In the genomic region with DNA sequence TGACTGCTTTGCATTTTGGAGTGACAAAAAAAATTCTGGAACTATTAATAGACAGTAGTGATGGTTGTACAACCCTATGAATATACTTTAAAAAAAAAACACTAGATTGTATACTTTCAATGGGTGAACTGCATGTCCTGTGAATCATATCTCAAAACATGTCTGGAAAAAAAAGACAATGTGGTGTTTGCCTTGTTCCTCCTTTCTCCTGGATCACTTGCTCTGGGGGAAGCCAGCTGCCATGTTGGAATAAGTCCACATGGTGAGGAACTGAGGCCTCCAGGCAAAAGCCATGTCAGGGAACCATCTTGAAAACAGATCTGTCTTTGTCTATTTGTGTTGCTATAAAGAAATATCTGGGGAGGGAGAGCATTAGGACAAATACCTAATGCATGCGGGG, we compare ENCODE assay signal across 28 cellular contexts.
"Had no signal": no experiment of that assay in that cellular context is flagged by ENCODE, and none has a peak within 500 bp of the region (broad histone marks: within the 10 kb centered on the region; RNA-seq: fewer than 3 reads in every experiment).

No MANE protein-coding gene starts in this region.

- DNase-seq: activated B cell treated with CpG ODN at 0.5 μM for 24 hours; activated CD4-positive, alpha-beta T cell treated with anti-CD3 and anti-CD28 coated beads for 48 hours; activated CD4-positive, alpha-beta T cell treated with anti-CD3 and anti-CD28 coated beads, Interleukin-2, amount 50 U/mL, for 1 hour; activated CD4-positive, alpha-beta T cell treated with anti-CD3 and anti-CD28 coated beads, Interleukin-2, amount 50 U/mL, for 48 hours; activated CD8-positive, alpha-beta memory T cell treated with anti-CD3 and anti-CD28 coated beads for 24 hours; activated CD8-positive, alpha-beta T cell treated with anti-CD3 and anti-CD28 coated beads for 36 hours; activated effector memory CD4-positive, alpha-beta T cell treated with Interleukin-2 at 50 U/mL for 16 hours; activated gamma-delta T cell treated with Interleukin-2 at 50 U/mL for 16 hours; activated naive CD4-positive, alpha-beta T cell treated with Interleukin-2 at 50 U/mL for 16 hours; activated naive CD8-positive, alpha-beta T cell treated with anti-CD3 and anti-CD28 coated beads for 36 hours; activated naive CD8-positive, alpha-beta T cell treated with anti-CD3 and anti-CD28 coated beads, Interleukin-2, amount 50 U/mL, for 24 hours; activated T-cell treated with anti-CD3 and anti-CD28 coated beads, Interleukin-2, amount 50 U/mL, for 4 hours; brain microvascular endothelial cell; caudate nucleus; cortex of kidney; effector CD4-positive, alpha-beta T cell; esophagus squamous epithelium; foreskin keratinocyte; heart right ventricle; T-helper 1 cell; T-helper 17 cell; T1000; WERI-Rb-1 had no signal

- H2AFZ ChIP-seq: hepatocyte had no signal

- H3K36me3 ChIP-seq: ascending aorta, brain microvascular endothelial cell, esophagus squamous epithelium, gastroesophageal sphincter, heart right ventricle, WERI-Rb-1 had no signal

- H3K27ac ChIP-seq: ascending aorta, brain microvascular endothelial cell, esophagus squamous epithelium, foreskin keratinocyte, gastroesophageal sphincter, heart right ventricle, hepatocyte, WERI-Rb-1 had no signal

- H3K9me3 ChIP-seq: ascending aorta, esophagus squamous epithelium, gastroesophageal sphincter, heart right ventricle had no signal

- H3K79me2 ChIP-seq: hepatocyte had no signal

- H3K4me3 ChIP-seq: ascending aorta, esophagus squamous epithelium, gastroesophageal sphincter, heart right ventricle, hepatocyte had no signal

- H3K4me1 ChIP-seq: ascending aorta, foreskin keratinocyte, gastroesophageal sphincter, heart right ventricle had no signal

- ATAC-seq: activated CD4-positive, CD25-positive, alpha-beta regulatory T cell treated with anti-CD3 and anti-CD28 coated beads, Interleukin-2, amount 50 U/mL, for 24 hours; activated CD8-positive, alpha-beta T cell treated with anti-CD3 and anti-CD28 coated beads for 36 hours; activated naive CD8-positive, alpha-beta T cell treated with anti-CD3 and anti-CD28 coated beads, Interleukin-2, amount 50 U/mL, for 24 hours; activated T-cell treated with anti-CD3 and anti-CD28 coated beads, Interleukin-2, amount 50 U/mL, for 4 hours; activated T-helper 17 cell treated with anti-CD3 and anti-CD28 coated beads, Interleukin-2, amount 50 U/mL, for 72 hours; foreskin keratinocyte; gastroesophageal sphincter; heart right ventricle; T-helper 17 cell had no signal

- H3K27me3 ChIP-seq: ascending aorta, brain microvascular endothelial cell, hepatocyte had no signal

- H3K4me2 ChIP-seq: hepatocyte had no signal
